In genomic region chr1:241330619-241331327, GRCh38 we compare ENCODE assay signal across 17 cellular contexts. TPM values are rescaled to one million over a fixed set of nuclear protein-coding genes. Genes with fewer than 3 reads are reported as not detected.
DNase-seq lines count a peak whose midpoint lies in the region; ATAC-seq and TF ChIP-seq lines count a peak whose summit lies in the region.
"Had no signal": no experiment of that assay in that cellular context is flagged by ENCODE, and none has a peak within 500 bp of the region (broad histone marks: within the 10 kb centered on the region; RNA-seq: fewer than 3 reads in every experiment).

No MANE protein-coding gene starts in this region.

- no peak for TF ChIP-seq CTCF in GM10266 (IDR thresholded peaks at IDR 0.05; ENCODE audit: control insufficient read depth, insufficient read depth, low read depth, missing control alignments)

- DNase-seq in GF-D8 (lab: John Stamatoyannopoulos, UW) (no peak), GM10266 (ENCODE audit: extremely low spot score) (no peak), ecto neural progenitor cell (ENCODE audit: low spot score) (no peak)
- no peak for DNase-seq in naive thymus-derived CD4-positive, alpha-beta T cell
- DNase-seq: activated CD4-positive, CD25-positive, alpha-beta regulatory T cell; activated CD8-positive, alpha-beta memory T cell treated with anti-CD3 and anti-CD28 coated beads, Interleukin-2, amount 10 ng/mL, durations not matched to agents 7 days and 5 days; activated gamma-delta T cell treated with Interleukin-2 at 50 U/mL for 16 hours; H7; NCI-H2081 treated with DMSO at 0.1 percent for 48 hours; small intestine; T-helper 1 cell had no signal

- H3K27me3 ChIP-seq in naive thymus-derived CD4-positive, alpha-beta T cell (ENCODE audit: control insufficient read depth in 2 of 2, insufficient read depth in 2 of 2, low read length in 2 of 2) = no peaks in the 10 kb centered on the region

- intact Hi-C loops in naive thymus-derived CD4-positive, alpha-beta T cell (cut with micrococcal nuclease) = no loop called here

- H3K36me3 Mint-ChIP-seq in naive thymus-derived CD4-positive, alpha-beta T cell = no peaks in the 10 kb centered on the region
- H3K36me3 Mint-ChIP-seq: activated CD8-positive, alpha-beta memory T cell treated with anti-CD3 and anti-CD28 coated beads, Interleukin-2, amount 10 ng/mL, durations not matched to agents 7 days and 5 days had no signal

- no peak overlapping the region for H3K27ac ChIP-seq in naive thymus-derived CD4-positive, alpha-beta T cell (ENCODE audit: low read depth, low read length)
- H3K27ac ChIP-seq: parathyroid adenoma had no signal

- peaks cover 0 to 7% (median 0%) of the 10 kb centered on the region in 5 donors for H3K27me3 Mint-ChIP-seq in naive thymus-derived CD4-positive, alpha-beta T cell
- H3K27me3 Mint-ChIP-seq: activated CD8-positive, alpha-beta memory T cell treated with anti-CD3 and anti-CD28 coated beads, Interleukin-2, amount 10 ng/mL, durations not matched to agents 7 days and 5 days; stimulated activated naive CD8-positive, alpha-beta T cell treated with anti-CD3 and anti-CD28 coated beads, Interleukin-15, Interleukin-2, amounts not matched to agents 100 ng/mL and 50 ng/mL, for 24 hours had no signal

- POLR2A ChIA-PET in naive thymus-derived CD4-positive, alpha-beta T cell (lab: Charles Lee) = no interaction called here

- no peaks in the 10 kb centered on the region for H3K4me1 Mint-ChIP-seq in naive thymus-derived CD4-positive, alpha-beta T cell
- H3K4me1 Mint-ChIP-seq: activated CD8-positive, alpha-beta memory T cell treated with anti-CD3 and anti-CD28 coated beads, Interleukin-2, amount 10 ng/mL, durations not matched to agents 7 days and 5 days had no signal

- CTCF ChIA-PET in naive thymus-derived CD4-positive, alpha-beta T cell (lab: Charles Lee) = no interaction called here

- peak; percentile 67 for ATAC-seq in GM18498 (IDR thresholded peaks at IDR 0.05; ENCODE audit: unreplicated experiment)
- peak; percentile 71 for ATAC-seq in GM19463 (IDR thresholded peaks at IDR 0.05; ENCODE audit: unreplicated experiment)
- ATAC-seq in HG02943 (IDR thresholded peaks at IDR 0.05; ENCODE audit: low read depth, unreplicated experiment) = peak; percentile 71
- peak; percentile 41 for ATAC-seq in HG03571 (IDR thresholded peaks at IDR 0.05; ENCODE audit: unreplicated experiment)
- ATAC-seq in naive thymus-derived CD4-positive, alpha-beta T cell = no peak
- ATAC-seq: activated CD8-positive, alpha-beta memory T cell treated with anti-CD3 and anti-CD28 coated beads, Interleukin-2, amount 10 ng/mL, durations not matched to agents 7 days and 5 days had no signal

- no peaks in the 10 kb centered on the region for H3K4me1 ChIP-seq in naive thymus-derived CD4-positive, alpha-beta T cell (ENCODE audit: control insufficient read depth in 2 of 2, insufficient read depth in 2 of 2, low read length in 2 of 2)
- H3K4me1 ChIP-seq: parathyroid adenoma had no signal

- H3K36me3 ChIP-seq in naive thymus-derived CD4-positive, alpha-beta T cell (ENCODE audit: control insufficient read depth in 2 of 3, insufficient read depth in 3 of 3, low read length in 3 of 3) = no peaks in the 10 kb centered on the region

- no peak overlapping the region for H3K27ac Mint-ChIP-seq in naive thymus-derived CD4-positive, alpha-beta T cell
- H3K27ac Mint-ChIP-seq: activated CD8-positive, alpha-beta memory T cell treated with anti-CD3 and anti-CD28 coated beads, Interleukin-2, amount 10 ng/mL, durations not matched to agents 7 days and 5 days; stimulated activated naive CD8-positive, alpha-beta T cell treated with anti-CD3 and anti-CD28 coated beads, Interleukin-15, Interleukin-2, amounts not matched to agents 100 ng/mL and 50 ng/mL, for 24 hours had no signal

- H3K4me3 ChIP-seq in naive thymus-derived CD4-positive, alpha-beta T cell (ENCODE audit: low read length) = no peak overlapping the region

- H3K9me3 ChIP-seq in naive thymus-derived CD4-positive, alpha-beta T cell (ENCODE audit: control insufficient read depth in 2 of 3, low read length in 3 of 3) = no peaks in the 10 kb centered on the region

- no peak overlapping the region for H3K4me3 Mint-ChIP-seq in naive thymus-derived CD4-positive, alpha-beta T cell
- H3K4me3 Mint-ChIP-seq: activated CD8-positive, alpha-beta memory T cell treated with anti-CD3 and anti-CD28 coated beads, Interleukin-2, amount 10 ng/mL, durations not matched to agents 7 days and 5 days; stimulated activated naive CD8-positive, alpha-beta T cell treated with anti-CD3 and anti-CD28 coated beads, Interleukin-15, Interleukin-2, amounts not matched to agents 100 ng/mL and 50 ng/mL, for 24 hours had no signal

- peaks cover 0 to 6% (median 2%) of the 10 kb centered on the region in 11 donors for H3K9me3 Mint-ChIP-seq in naive thymus-derived CD4-positive, alpha-beta T cell
- H3K9me3 Mint-ChIP-seq: stimulated activated naive CD8-positive, alpha-beta T cell treated with anti-CD3 and anti-CD28 coated beads, Interleukin-15, Interleukin-2, amounts not matched to agents 100 ng/mL and 50 ng/mL, for 24 hours had no signal

RNA-seq across cellular contexts. Expression of gene RGS7, which starts 26.2 kb away (rescaled TPM):
- total RNA-seq in naive thymus-derived CD4-positive, alpha-beta T cell = not detected
- not detected for polyA plus RNA-seq in naive thymus-derived CD4-positive, alpha-beta T cell
- total RNA-seq: activated CD8-positive, alpha-beta memory T cell treated with anti-CD3 and anti-CD28 coated beads, Interleukin-2, amount 10 ng/mL, durations not matched to agents 7 days and 5 days had no signal
